Comparison of ENCODE assay signal across 11 cellular contexts in the genomic region with DNA sequence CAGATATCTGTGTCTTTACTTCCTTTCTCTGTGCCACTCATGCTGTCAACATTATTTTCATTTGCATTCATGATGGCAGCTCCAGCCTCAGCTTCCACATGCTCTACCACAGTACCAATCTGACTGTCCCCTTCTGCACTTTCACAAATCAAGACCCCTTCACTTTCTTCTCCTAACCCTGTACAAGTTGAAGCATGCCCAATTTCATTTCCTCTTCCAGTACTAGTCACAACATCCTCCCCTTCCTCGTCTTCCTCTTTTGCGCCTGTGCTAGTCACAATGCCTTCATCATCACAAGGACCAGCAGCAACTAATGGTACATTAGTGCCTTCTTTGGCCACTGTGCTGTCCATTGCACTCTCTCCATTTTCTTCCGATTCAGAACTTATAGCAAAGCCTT. TPM values are rescaled to one million over a fixed set of nuclear protein-coding genes. Genes with fewer than 3 reads are reported as not detected.
A peak's percentile ranks its signal among the peaks of the same experiment; 100 is the strongest.
DNase-seq lines count a peak whose midpoint lies in the region; ATAC-seq, FAIRE-seq and TF ChIP-seq lines count a peak whose summit lies in the region.
"Had no signal": no experiment of that assay in that cellular context is flagged by ENCODE, and none has a peak within 500 bp of the region (broad histone marks: within the 10 kb centered on the region; RNA-seq: fewer than 3 reads in every experiment).

No MANE protein-coding gene starts in this region.

- dilution Hi-C loops in mammary epithelial cell (cut with HindIII; ENCODE audit: low sequenced_read_pairs): no loop called here

- no peaks in the 10 kb centered on the region for H4K20me1 ChIP-seq in mammary epithelial cell (ENCODE audit: insufficient read depth, low read length)

- no peak overlapping the region for H2AFZ ChIP-seq in mammary epithelial cell (ENCODE audit: low read depth, low read length)

- H3K9ac ChIP-seq in mammary epithelial cell (ENCODE audit: insufficient read depth, low read length): no peak overlapping the region

- 98% methylated on average over 3 of the region's 3 CpGs for WGBS in mammary epithelial cell (ENCODE audit: low coverage, missing lambda C conversion rate)

- no TSS peak for BruUV-seq in mammary epithelial cell (replicated peaks; lab: Mats Ljungman, UMichigan)

- H3K27ac ChIP-seq in mammary epithelial cell (ENCODE audit: insufficient read depth, low read depth, low read length): no peak overlapping the region
- H3K27ac ChIP-seq: WERI-Rb-1 had no signal

- no peaks in the 10 kb centered on the region for H3K9me3 ChIP-seq in mammary epithelial cell (replicated peaks; ENCODE audit: insufficient read depth, low read length)

- peak; percentile 60 for ATAC-seq in GM18508 (IDR thresholded peaks at IDR 0.05; ENCODE audit: insufficient read depth, unreplicated experiment)
- peak; percentile 71 for ATAC-seq in GM21515 (IDR thresholded peaks at IDR 0.05; ENCODE audit: unreplicated experiment)
- peak; percentile 51 for ATAC-seq in HG03439 (IDR thresholded peaks at IDR 0.05; ENCODE audit: unreplicated experiment)

- intact Hi-C loops in mammary epithelial cell (cut with micrococcal nuclease): no loop called here

- H3K36me3 ChIP-seq in bronchial epithelial cell (ENCODE audit: control insufficient read depth, insufficient read depth, low read length) (peaks cover 8% of the 10 kb centered on the region), mammary epithelial cell (ENCODE audit: insufficient read depth, low read length) (peaks cover 30% of the 10 kb centered on the region)

- TF ChIP-seq CTCF in bronchial epithelial cell (IDR thresholded peaks at IDR 0.05; ENCODE audit: insufficient read depth, low read length, severe bottlenecking) (no peak), mammary epithelial cell (conservative IDR thresholded peaks at IDR 0.05 in 1 of 2, IDR thresholded peaks at IDR 0.05 in 1 of 2; ENCODE audit: extremely low read depth in 1 of 2, insufficient read depth in 1 of 2, low read depth in 1 of 2, low read length in 2 of 2) (no peak)

- FAIRE-seq in bronchial epithelial cell (lab: Jason Lieb, UNC): peak; percentile 93
- FAIRE-seq: astrocyte, frontal cortex had no signal

- CTCF ChIA-PET in mammary epithelial cell (lab: Charles Lee; ENCODE audit: low non-redundant PET): no interaction called here

- H3K4me2 ChIP-seq in mammary epithelial cell (ENCODE audit: insufficient read depth, low read depth, low read length): no peak overlapping the region

- H3K4me1 ChIP-seq in mammary epithelial cell (ENCODE audit: insufficient read depth, low read length): peaks cover 5% of the 10 kb centered on the region

- H3K4me3 ChIP-seq in bronchial epithelial cell (ENCODE audit: low read depth, low read length) (no peak overlapping the region), mammary epithelial cell (replicated peaks in 1 of 3; ENCODE audit: insufficient read depth in 1 of 3, low read depth in 2 of 3, low read length in 3 of 3) (no peak overlapping the region)

- H3K27me3 ChIP-seq in bronchial epithelial cell (ENCODE audit: control insufficient read depth, insufficient read depth, low read length): no peaks in the 10 kb centered on the region
- H3K27me3 ChIP-seq in mammary epithelial cell (ENCODE audit: insufficient read depth, low read length): no peaks in the 10 kb centered on the region

- no peak for DNase-seq in bronchial epithelial cell (ENCODE audit: low read depth)
- no peak for DNase-seq in NCI-H345 treated with DMSO at 0.1 percent for 48 hours (lab: John Stamatoyannopoulos, UW; ENCODE audit: unreplicated experiment)
- DNase-seq in HCEC 1CT: no peak
- no peak for DNase-seq in mammary epithelial cell
- no peak for DNase-seq in NCI-H2196 treated with DMSO at 0.1 percent for 48 hours (lab: John Stamatoyannopoulos, UW; ENCODE audit: unreplicated experiment)
- DNase-seq: WERI-Rb-1 had no signal

- H3K79me2 ChIP-seq in mammary epithelial cell (ENCODE audit: insufficient read depth, low read length): no peaks in the 10 kb centered on the region

- in situ Hi-C loops in mammary epithelial cell (cut with MboI; ENCODE audit: low sequenced_read_pairs in 2 of 2): no loop called here

RNA-seq across cellular contexts. Expression of a gene that starts 26.5 kb away (rescaled TPM):
- total RNA-seq in bronchial epithelial cell (18.4 and 29.1 TPM in 2 replicates), mammary epithelial cell (10 to 100 TPM; 22.5 to 38.3 TPM)
- polyA plus RNA-seq in mammary epithelial cell: 13.4 TPM
- polyA minus RNA-seq in mammary epithelial cell: 25.3 TPM

RNA-seq across cellular contexts. Expression of a gene that starts 56.8 kb away (rescaled TPM):
- total RNA-seq in bronchial epithelial cell (under 0.01 TPM in 1 of 2 replicates, not detected in the other), mammary epithelial cell (under 1 TPM in 1 of 2 donors, not detected in 1; 0.17 TPM)
- polyA plus RNA-seq in mammary epithelial cell: 0.03 TPM
- not detected for polyA minus RNA-seq in mammary epithelial cell
- total RNA-seq: frontal cortex had no signal
